12 cellular contexts compared by ENCODE assay signal in the genomic region with DNA sequence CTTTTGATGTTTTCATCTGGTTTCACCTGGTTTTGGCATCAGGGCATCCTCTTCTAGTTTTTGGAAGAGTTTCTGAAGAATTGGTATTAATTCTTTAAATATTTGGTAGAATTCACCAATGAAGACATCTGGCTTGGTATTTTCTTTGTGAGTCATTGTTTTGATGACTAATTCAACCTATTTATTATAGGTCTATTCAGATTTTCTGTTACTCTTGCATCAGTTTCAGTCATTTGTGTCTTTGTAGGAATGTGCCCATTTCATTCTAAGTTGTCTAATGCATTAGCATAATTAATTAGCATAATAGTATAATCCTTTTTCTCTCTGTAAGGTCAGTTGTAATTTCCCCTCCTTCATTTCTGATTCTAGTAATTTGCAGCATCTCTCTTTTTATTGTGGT. TPM values are rescaled to one million over a fixed set of nuclear protein-coding genes. Genes with fewer than 3 reads are reported as not detected.
A peak's percentile ranks its signal among the peaks of the same experiment; 100 is the strongest.
DNase-seq lines count a peak whose midpoint lies in the region; ATAC-seq and TF ChIP-seq lines count a peak whose summit lies in the region.
"Had no signal": no experiment of that assay in that cellular context is flagged by ENCODE, and none has a peak within 500 bp of the region (broad histone marks: within the 10 kb centered on the region; RNA-seq: fewer than 3 reads in every experiment).

No MANE protein-coding gene starts in this region.

- H3K4me3 Mint-ChIP-seq in WTC11: no peak overlapping the region

- peak overlapping the region; percentile 85; the same call in 1 of the 2 replicates for H3K27ac Mint-ChIP-seq in WTC11

- CTCF ChIA-PET in WTC11 (lab: Charles Lee): interaction anchor here (0.7 to 1.2 kb wide), 5 partner anchors 20 to 65 kb away, joined by 3 to 5 read pairs (median 3); no protein-coding TSS in a partner anchor

- no peak for TF ChIP-seq CTCF in AG10803 (conservative IDR thresholded peaks at IDR 0.05; ENCODE audit: low read length)
- TF ChIP-seq CTCF in WTC11 (IDR thresholded peaks at IDR 0.05): no peak
- no peak for TF ChIP-seq CTCF in fibroblast of the aortic adventitia (IDR thresholded peaks at IDR 0.05; ENCODE audit: insufficient read depth, low read length)

- ATAC-seq in WTC11: no peak
- no peak for ATAC-seq in left cardiac atrium
- ATAC-seq in HG03045 (IDR thresholded peaks at IDR 0.05; ENCODE audit: unreplicated experiment): no peak

- peaks cover 4% of the 10 kb centered on the region; the same call in 1 of the 2 replicates for H3K9me3 Mint-ChIP-seq in WTC11

- intact Hi-C loops in left cardiac atrium (cut with DNase I): loop anchor here in 1 of 2 donors (10.0 kb wide), 1 partner anchor 47 kb away; no protein-coding TSS in a partner anchor

- DNase-seq in AG10803 (ENCODE audit: low read depth): peak; percentile 77
- DNase-seq in HS-27A (ENCODE audit: low read depth): peak; percentile 77
- no peak for DNase-seq in WTC11 (ENCODE audit: low spot score)
- peak; percentile 78 for DNase-seq in fibroblast of the aortic adventitia (ENCODE audit: low read depth)
- no peak for DNase-seq in left cardiac atrium
- no peak for DNase-seq in HuH-7 (ENCODE audit: low spot score)
- DNase-seq in midbrain (lab: John Stamatoyannopoulos, UW): no peak
- DNase-seq: Right ventricle myocardium superior, spleen had no signal

- peaks cover 27% of the 10 kb centered on the region for H3K4me1 Mint-ChIP-seq in WTC11

- H3K4me3 ChIP-seq in AG10803 (ENCODE audit: low read length) (no peak overlapping the region), fibroblast of the aortic adventitia (ENCODE audit: low read depth, low read length) (no peak overlapping the region)
- H3K4me3 ChIP-seq: ascending aorta, spleen had no signal

- H3K27me3 Mint-ChIP-seq in WTC11 (ENCODE audit: low read depth): peaks cover 4% of the 10 kb centered on the region; the same call in 1 of the 2 replicates

- POLR2A ChIA-PET in WTC11 (lab: Charles Lee): interaction anchor here (0.6 kb wide), 1 partner anchor 33 kb away, joined by 3 read pairs; no protein-coding TSS in a partner anchor

- H3K36me3 Mint-ChIP-seq in WTC11: no peaks in the 10 kb centered on the region

TF ChIP-seq in WTC11, 78 proteins besides CTCF, POLR2A, EP300 and RAD21:
- TF ChIP-seq, protein P1, sequence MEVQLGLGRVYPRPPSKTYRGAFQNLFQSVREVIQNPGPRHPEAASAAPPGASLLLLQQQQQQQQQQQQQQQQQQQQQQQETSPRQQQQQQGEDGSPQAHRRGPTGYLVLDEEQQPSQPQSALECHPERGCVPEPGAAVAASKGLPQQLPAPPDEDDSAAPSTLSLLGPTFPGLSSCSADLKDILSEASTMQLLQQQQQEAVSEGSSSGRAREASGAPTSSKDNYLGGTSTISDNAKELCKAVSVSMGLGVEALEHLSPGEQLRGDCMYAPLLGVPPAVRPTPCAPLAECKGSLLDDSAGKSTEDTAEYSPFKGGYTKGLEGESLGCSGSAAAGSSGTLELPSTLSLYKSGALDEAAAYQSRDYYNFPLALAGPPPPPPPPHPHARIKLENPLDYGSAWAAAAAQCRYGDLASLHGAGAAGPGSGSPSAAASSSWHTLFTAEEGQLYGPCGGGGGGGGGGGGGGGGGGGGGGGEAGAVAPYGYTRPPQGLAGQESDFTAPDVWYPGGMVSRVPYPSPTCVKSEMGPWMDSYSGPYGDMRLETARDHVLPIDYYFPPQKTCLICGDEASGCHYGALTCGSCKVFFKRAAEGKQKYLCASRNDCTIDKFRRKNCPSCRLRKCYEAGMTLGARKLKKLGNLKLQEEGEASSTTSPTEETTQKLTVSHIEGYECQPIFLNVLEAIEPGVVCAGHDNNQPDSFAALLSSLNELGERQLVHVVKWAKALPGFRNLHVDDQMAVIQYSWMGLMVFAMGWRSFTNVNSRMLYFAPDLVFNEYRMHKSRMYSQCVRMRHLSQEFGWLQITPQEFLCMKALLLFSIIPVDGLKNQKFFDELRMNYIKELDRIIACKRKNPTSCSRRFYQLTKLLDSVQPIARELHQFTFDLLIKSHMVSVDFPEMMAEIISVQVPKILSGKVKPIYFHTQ (CRISPR knock-in tag; IDR thresholded peaks at IDR 0.05): no peak
- TF ChIP-seq, protein P2, sequence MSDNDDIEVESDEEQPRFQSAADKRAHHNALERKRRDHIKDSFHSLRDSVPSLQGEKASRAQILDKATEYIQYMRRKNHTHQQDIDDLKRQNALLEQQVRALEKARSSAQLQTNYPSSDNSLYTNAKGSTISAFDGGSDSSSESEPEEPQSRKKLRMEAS (CRISPR knock-in tag; IDR thresholded peaks at IDR 0.05): no peak
- TF ChIP-seq, protein P3, sequence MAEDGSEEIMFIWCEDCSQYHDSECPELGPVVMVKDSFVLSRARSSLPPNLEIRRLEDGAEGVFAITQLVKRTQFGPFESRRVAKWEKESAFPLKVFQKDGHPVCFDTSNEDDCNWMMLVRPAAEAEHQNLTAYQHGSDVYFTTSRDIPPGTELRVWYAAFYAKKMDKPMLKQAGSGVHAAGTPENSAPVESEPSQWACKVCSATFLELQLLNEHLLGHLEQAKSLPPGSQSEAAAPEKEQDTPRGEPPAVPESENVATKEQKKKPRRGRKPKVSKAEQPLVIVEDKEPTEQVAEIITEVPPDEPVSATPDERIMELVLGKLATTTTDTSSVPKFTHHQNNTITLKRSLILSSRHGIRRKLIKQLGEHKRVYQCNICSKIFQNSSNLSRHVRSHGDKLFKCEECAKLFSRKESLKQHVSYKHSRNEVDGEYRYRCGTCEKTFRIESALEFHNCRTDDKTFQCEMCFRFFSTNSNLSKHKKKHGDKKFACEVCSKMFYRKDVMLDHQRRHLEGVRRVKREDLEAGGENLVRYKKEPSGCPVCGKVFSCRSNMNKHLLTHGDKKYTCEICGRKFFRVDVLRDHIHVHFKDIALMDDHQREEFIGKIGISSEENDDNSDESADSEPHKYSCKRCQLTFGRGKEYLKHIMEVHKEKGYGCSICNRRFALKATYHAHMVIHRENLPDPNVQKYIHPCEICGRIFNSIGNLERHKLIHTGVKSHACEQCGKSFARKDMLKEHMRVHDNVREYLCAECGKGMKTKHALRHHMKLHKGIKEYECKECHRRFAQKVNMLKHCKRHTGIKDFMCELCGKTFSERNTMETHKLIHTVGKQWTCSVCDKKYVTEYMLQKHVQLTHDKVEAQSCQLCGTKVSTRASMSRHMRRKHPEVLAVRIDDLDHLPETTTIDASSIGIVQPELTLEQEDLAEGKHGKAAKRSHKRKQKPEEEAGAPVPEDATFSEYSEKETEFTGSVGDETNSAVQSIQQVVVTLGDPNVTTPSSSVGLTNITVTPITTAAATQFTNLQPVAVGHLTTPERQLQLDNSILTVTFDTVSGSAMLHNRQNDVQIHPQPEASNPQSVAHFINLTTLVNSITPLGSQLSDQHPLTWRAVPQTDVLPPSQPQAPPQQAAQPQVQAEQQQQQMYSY (CRISPR knock-in tag; IDR thresholded peaks at IDR 0.05): no peak
- TF ChIP-seq EMX1 (CRISPR knock-in tag; IDR thresholded peaks at IDR 0.05) (no peak), ELF4 (CRISPR knock-in tag; IDR thresholded peaks at IDR 0.05; ENCODE audit: low read depth) (no peak), FOXK1 (CRISPR knock-in tag; IDR thresholded peaks at IDR 0.05) (no peak)
- TF ChIP-seq, protein P4, sequence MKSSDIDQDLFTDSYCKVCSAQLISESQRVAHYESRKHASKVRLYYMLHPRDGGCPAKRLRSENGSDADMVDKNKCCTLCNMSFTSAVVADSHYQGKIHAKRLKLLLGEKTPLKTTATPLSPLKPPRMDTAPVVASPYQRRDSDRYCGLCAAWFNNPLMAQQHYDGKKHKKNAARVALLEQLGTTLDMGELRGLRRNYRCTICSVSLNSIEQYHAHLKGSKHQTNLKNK (CRISPR knock-in tag; IDR thresholded peaks at IDR 0.05): no peak
- TF ChIP-seq, protein P5, sequence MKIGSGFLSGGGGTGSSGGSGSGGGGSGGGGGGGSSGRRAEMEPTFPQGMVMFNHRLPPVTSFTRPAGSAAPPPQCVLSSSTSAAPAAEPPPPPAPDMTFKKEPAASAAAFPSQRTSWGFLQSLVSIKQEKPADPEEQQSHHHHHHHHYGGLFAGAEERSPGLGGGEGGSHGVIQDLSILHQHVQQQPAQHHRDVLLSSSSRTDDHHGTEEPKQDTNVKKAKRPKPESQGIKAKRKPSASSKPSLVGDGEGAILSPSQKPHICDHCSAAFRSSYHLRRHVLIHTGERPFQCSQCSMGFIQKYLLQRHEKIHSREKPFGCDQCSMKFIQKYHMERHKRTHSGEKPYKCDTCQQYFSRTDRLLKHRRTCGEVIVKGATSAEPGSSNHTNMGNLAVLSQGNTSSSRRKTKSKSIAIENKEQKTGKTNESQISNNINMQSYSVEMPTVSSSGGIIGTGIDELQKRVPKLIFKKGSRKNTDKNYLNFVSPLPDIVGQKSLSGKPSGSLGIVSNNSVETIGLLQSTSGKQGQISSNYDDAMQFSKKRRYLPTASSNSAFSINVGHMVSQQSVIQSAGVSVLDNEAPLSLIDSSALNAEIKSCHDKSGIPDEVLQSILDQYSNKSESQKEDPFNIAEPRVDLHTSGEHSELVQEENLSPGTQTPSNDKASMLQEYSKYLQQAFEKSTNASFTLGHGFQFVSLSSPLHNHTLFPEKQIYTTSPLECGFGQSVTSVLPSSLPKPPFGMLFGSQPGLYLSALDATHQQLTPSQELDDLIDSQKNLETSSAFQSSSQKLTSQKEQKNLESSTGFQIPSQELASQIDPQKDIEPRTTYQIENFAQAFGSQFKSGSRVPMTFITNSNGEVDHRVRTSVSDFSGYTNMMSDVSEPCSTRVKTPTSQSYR (CRISPR knock-in tag; IDR thresholded peaks at IDR 0.05): no peak

RNA-seq across cellular contexts. Expression of a gene that starts 8.0 kb away (rescaled TPM):
- total RNA-seq in WTC11 (2021) (0.44 TPM in 1 of 3 replicates, not detected in the others), fibroblast of the aortic adventitia (ENCODE audit: low replicate concordance) (not detected in 2 replicates), left cardiac atrium (1 to 10 TPM in 1 of 2 donors, under 1 TPM in 1; 0.52 to 2.8 TPM)
- total RNA-seq: ascending aorta had no signal

RNA-seq across cellular contexts. Expression of a gene that starts 34.2 kb away (rescaled TPM):
- total RNA-seq in WTC11 (2021) (7.6 to 10.7 TPM (median 9.0 TPM) in 3 replicates), fibroblast of the aortic adventitia (ENCODE audit: low replicate concordance) (0.09 TPM in 1 of 2 replicates, not detected in the other), left cardiac atrium (under 1 TPM; 0.12 to 0.44 TPM)
- total RNA-seq: ascending aorta, mononuclear cell had no signal

RNA-seq across cellular contexts. Expression of a gene that starts 51.6 kb away (rescaled TPM):
- total RNA-seq in WTC11 (2021) (0.23 to 0.81 TPM (median 0.57 TPM) in 3 replicates), fibroblast of the aortic adventitia (ENCODE audit: low replicate concordance) (17.0 and 22.0 TPM in 2 replicates), left cardiac atrium (10 to 100 TPM; 23.4 to 29.1 TPM)

Comparison
In these comparisons a context has a peak if more than half of its experiments do, and no peak if none do; other contexts are left out.
1. DNase-seq: peak in AG10803 (single experiment), HS-27A (single experiment) and fibroblast of the aortic adventitia (single experiment); none in WTC11 (single experiment), left cardiac atrium (single experiment), HuH-7 (single experiment) and midbrain (single experiment).